ENCODE assay signal across 13 cellular contexts in the genomic region with DNA sequence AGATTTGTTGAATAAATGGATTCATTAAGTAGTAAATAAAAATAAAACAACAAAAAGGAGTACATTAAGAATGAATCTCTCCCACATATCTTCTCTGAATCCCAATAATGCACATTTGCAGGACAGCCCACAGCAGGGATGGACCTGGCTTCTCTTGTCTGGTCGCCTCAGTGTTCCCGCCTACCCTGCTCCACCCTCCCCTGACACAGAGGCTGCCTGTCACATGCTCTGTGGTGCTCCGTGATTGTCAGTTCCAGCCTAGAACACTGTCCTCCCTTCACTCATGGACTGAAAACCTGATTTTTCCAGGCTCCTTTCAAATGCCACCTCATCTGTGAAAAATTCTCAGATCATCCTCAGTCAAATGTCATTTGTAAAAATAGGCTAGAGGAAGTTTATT.
"Had no signal": no experiment of that assay in that cellular context is flagged by ENCODE, and none has a peak within 500 bp of the region (broad histone marks: within the 10 kb centered on the region; RNA-seq: fewer than 3 reads in every experiment).

No MANE protein-coding gene starts in this region.

- DNase-seq: activated B cell treated with CpG ODN at 0.5 μM for 24 hours; activated CD4-positive, alpha-beta T cell treated with anti-CD3 and anti-CD28 coated beads, Interleukin-2, amount 10 ng/mL, durations not matched to agents 24 days and 14 days; activated CD8-positive, alpha-beta memory T cell treated with anti-CD3 and anti-CD28 coated beads, Interleukin-2, amount 50 U/mL, for 48 hours; activated gamma-delta T cell treated with Interleukin-2 at 50 U/mL for 16 hours; amniotic stem cell; cerebellar nuclear complex; erythroblast; kidney; mesendoderm; stimulated activated naive CD8-positive, alpha-beta T cell treated with anti-CD3 and anti-CD28 coated beads, Interleukin-15, Interleukin-2, amounts not matched to agents 100 U/mL and 50 U/mL, for 24 hours; T-helper 2 cell had no signal

- H3K27ac ChIP-seq: gastroesophageal sphincter, thoracic aorta had no signal
